Comparison of ENCODE assay signal across 1 cellular context in the genomic region with DNA sequence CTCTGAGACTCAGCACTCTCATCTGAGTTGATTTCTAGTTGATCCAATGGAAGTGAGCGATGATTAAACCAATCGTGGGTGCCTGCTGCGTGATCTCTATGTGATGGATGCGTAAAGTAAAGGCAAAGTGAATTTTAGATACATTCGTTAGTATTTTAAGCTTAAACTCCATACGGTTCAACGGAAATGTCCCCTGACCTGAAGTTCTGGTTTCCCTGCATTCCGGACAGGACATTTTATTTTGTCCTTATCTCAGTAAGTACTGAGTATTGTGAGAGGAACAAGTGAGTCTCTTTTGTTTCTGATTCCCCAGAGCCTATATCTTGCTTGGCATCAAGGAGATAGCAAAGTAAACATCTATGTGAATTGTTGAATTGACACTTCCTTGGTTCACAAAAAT. TPM values are rescaled to one million over a fixed set of nuclear protein-coding genes. Genes with fewer than 3 reads are reported as not detected.
"Had no signal": no experiment of that assay in that cellular context is flagged by ENCODE, and none has a peak within 500 bp of the region (broad histone marks: within the 10 kb centered on the region; RNA-seq: fewer than 3 reads in every experiment).

No MANE protein-coding gene starts in this region.

RNA-seq across cellular contexts. Expression of a gene that starts 57.9 kb away (rescaled TPM):
- polyA plus RNA-seq: keratinocyte had no signal
